Comparison of ENCODE assay signal across 15 cellular contexts in genomic region chr13:110542311-110542796, GRCh38. TPM values are rescaled to one million over a fixed set of nuclear protein-coding genes. Genes with fewer than 3 reads are reported as not detected.
A peak's percentile ranks its signal among the peaks of the same experiment; 100 is the strongest.
DNase-seq lines count a peak whose midpoint lies in the region; ATAC-seq and TF ChIP-seq lines count a peak whose summit lies in the region.
"Had no signal": no experiment of that assay in that cellular context is flagged by ENCODE, and none has a peak within 500 bp of the region (broad histone marks: within the 10 kb centered on the region; RNA-seq: fewer than 3 reads in every experiment).

No MANE protein-coding gene starts in this region.

- no peak for TF ChIP-seq POLR2A in gastroesophageal sphincter (IDR thresholded peaks at IDR 0.05)
- no peak for TF ChIP-seq POLR2A in sigmoid colon (IDR thresholded peaks at IDR 0.05)

- ATAC-seq in gastroesophageal sphincter, result no peak

- H3K36me3 ChIP-seq in gastroesophageal sphincter (no peaks in the 10 kb centered on the region), sigmoid colon (no peaks in the 10 kb centered on the region)
- H3K36me3 ChIP-seq: BE2C, HAP-1 had no signal

- H3K9me3 ChIP-seq in gastroesophageal sphincter, result no peaks in the 10 kb centered on the region
- H3K9me3 ChIP-seq in sigmoid colon, result no peaks in the 10 kb centered on the region
- H3K9me3 ChIP-seq: BE2C, HAP-1 had no signal

- WGBS in gastroesophageal sphincter (ENCODE audit: low coverage in 1 of 2), 2 donors, result 34 to 57% methylated on average over 6 of the region's 6 CpGs
- WGBS in sigmoid colon, 2 donors, result 78 to 82% methylated on average over 6 of the region's 6 CpGs

- DNase-seq in DMS79 treated with DMSO at 0.1 percent for 48 hours (lab: John Stamatoyannopoulos, UW) (peak; percentile 93), sigmoid colon (no peak), RPMI8226 (no peak), NCI-H345 treated with DMSO at 0.1 percent for 48 hours (lab: John Stamatoyannopoulos, UW; ENCODE audit: unreplicated experiment) (no peak)
- DNase-seq in stimulated activated CD4-positive, alpha-beta T cell treated with anti-CD3 and anti-CD28 coated beads, Interleukin-12 subunit alpha, Interleukin-12 subunit beta, amount 100 ng/mL, for 4 hours, result no peak
- DNase-seq: BE2C; CD8-positive, alpha-beta memory T cell; DMS 273 treated with DMSO at 0.1 percent for 48 hours; NCI-H146; NCI-H446; NCI-H774; SHP77 had no signal

- H3K27me3 ChIP-seq in gastroesophageal sphincter (no peaks in the 10 kb centered on the region), sigmoid colon (no peaks in the 10 kb centered on the region)
- H3K27me3 ChIP-seq: BE2C had no signal

- TF ChIP-seq CTCF in C4-2B (conservative IDR thresholded peaks at IDR 0.05), result no peak
- TF ChIP-seq CTCF in gastroesophageal sphincter (IDR thresholded peaks at IDR 0.05), result no peak
- no peak for TF ChIP-seq CTCF in sigmoid colon (IDR thresholded peaks at IDR 0.05)

- H3K27ac ChIP-seq in C4-2B, result peak overlapping the region; percentile 85; the same call in 1 of the 2 replicates
- H3K27ac ChIP-seq in gastroesophageal sphincter, result peak overlapping the region in 3 of 4 donors; percentile 4 to 81 (median 66)
- H3K27ac ChIP-seq in sigmoid colon, result peak overlapping the region; percentile 61 to 85 (median 72)

- H3K4me3 ChIP-seq in gastroesophageal sphincter (no peak overlapping the region), sigmoid colon (no peak overlapping the region)
- H3K4me3 ChIP-seq: HAP-1 had no signal

- peaks cover 4 to 79% (median 8%) of the 10 kb centered on the region in 3 donors for H3K4me1 ChIP-seq in gastroesophageal sphincter
- peaks cover 0 to 62% (median 38%) of the 10 kb centered on the region in 4 donors for H3K4me1 ChIP-seq in sigmoid colon
- H3K4me1 ChIP-seq: BE2C, HAP-1 had no signal

- intact Hi-C loops in sigmoid colon (cut with DNase I), result no loop called here

- TF ChIP-seq EP300 in gastroesophageal sphincter (IDR thresholded peaks at IDR 0.05), result no peak
- TF ChIP-seq EP300 in sigmoid colon (IDR thresholded peaks at IDR 0.05), result no peak

RNA-seq across cellular contexts. Expression of gene RAB20, which starts 19.2 kb away (rescaled TPM):
- total RNA-seq in gastroesophageal sphincter, result 10 to 100 TPM in 3 of 4 donors, 1 to 10 TPM in 1; 8.7 to 32.8 (median 18.4) TPM
- 10 to 100 TPM in 3 of 4 donors, 1 to 10 TPM in 1; 6.9 to 21.3 (median 15.1) TPM for total RNA-seq in sigmoid colon
- polyA plus RNA-seq in sigmoid colon, result 10 to 100 TPM; 48.8 to 61.7 (median 59.5) TPM
